ENCODE assay signal across 8 cellular contexts in the genomic region with DNA sequence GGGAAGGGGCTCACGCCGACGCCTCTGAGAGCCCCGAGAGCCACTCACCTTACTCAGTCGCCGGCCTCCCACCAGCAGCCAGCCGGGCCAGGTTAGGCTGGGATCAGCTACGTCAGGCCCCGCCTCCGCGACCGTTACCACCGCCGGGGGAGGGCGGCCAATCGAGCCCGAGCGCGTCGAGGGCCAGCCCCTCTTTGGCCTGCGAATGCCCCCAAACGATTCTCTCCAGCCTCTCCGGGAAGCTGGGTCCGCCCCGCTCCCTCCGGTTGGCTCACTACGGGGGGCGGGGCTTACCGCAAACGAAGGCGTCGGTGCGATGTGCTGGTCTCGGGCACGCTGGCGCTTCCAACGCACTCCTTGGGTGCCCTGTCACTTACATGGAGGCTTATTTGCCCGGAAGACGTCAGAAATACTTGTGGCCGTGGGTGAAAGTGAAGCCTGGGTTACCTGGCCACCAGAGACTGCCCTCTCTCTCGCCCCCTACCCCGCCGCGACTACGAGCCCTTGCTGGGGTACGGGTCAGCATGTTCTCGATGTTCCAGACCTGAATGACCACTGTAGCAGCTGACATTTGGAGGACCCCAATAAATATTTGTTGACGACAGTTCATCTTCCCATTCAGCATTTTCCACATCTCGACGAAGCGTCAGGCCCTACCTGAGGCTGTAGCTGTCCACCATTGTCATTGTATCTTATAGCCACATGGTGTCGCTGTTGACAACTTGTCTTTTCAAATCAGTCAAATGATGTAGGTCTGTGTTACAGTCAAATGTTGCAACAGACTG. TPM values are rescaled to one million over a fixed set of nuclear protein-coding genes. Genes with fewer than 3 reads are reported as not detected.
DNase-seq lines count a peak whose midpoint lies in the region; ATAC-seq and TF ChIP-seq lines count a peak whose summit lies in the region.

TSS of gene CEP70 (minus strand) at position 111 of the 785 bp plus-strand sequence. CDS start 21,333 bp downstream, outside the sequence.

- no peaks in the 10 kb centered on the region for H3K36me3 Mint-ChIP-seq in MCF 10A (ENCODE audit: insufficient read depth, unreplicated experiment)
- H3K36me3 Mint-ChIP-seq in immature natural killer cell: no peaks in the 10 kb centered on the region

- ATAC-seq in GM18519 (IDR thresholded peaks at IDR 0.05; ENCODE audit: low FRiP score, unreplicated experiment) (peak; percentile 80), HG03039 (IDR thresholded peaks at IDR 0.05; ENCODE audit: unreplicated experiment) (peak; percentile 91)

- H3K27me3 Mint-ChIP-seq in MCF 10A (ENCODE audit: insufficient read depth, unreplicated experiment) (no peaks in the 10 kb centered on the region), immature natural killer cell (ENCODE audit: low read depth in 3 of 3) (peaks cover 5% of the 10 kb centered on the region in 3 donors)

- CTCF ChIA-PET in MCF 10A (lab: Yijun Ruan, JAX): interaction anchor here (0.6 to 13.5 kb wide), 51 partner anchors 8 to 751 kb away, joined by 3 to 364 read pairs (median 4); no protein-coding TSS in a partner anchor

- H3K4me3 Mint-ChIP-seq in MCF 10A (ENCODE audit: unreplicated experiment) (peak within 1 kb of the TSS; percentile 81), immature natural killer cell (peak within 1 kb of the TSS; percentile 90 to 98 (median 92))

- peak within 1 kb of the TSS; percentile 69 for H3K27ac Mint-ChIP-seq in MCF 10A (ENCODE audit: low read depth, unreplicated experiment)
- H3K27ac Mint-ChIP-seq in immature natural killer cell: peak within 1 kb of the TSS; percentile 83 to 91 (median 90)

- TSS peak; percentile 82 for BruUV-seq in MCF 10A (replicated peaks; lab: Mats Ljungman, UMichigan)

- POLR2A ChIA-PET in MCF 10A (lab: Yijun Ruan, JAX): interaction anchor here (0.6 to 2.9 kb wide), 27 partner anchors 8 to 1007 kb away, joined by 3 to 62 read pairs (median 4); partner anchors contain the start of genes ARMC8, FAIM, MRAS and MRPS22

- DNase-seq in SW480 (ENCODE audit: low spot score) (peak; percentile 97), MCF 10A (ENCODE audit: unreplicated experiment) (peak; percentile 96), immature natural killer cell (peak; percentile 91 to 92 (median 91)), OCI-M2 (lab: John Stamatoyannopoulos, UW; ENCODE audit: unreplicated experiment) (no peak), NCI-H82 treated with DMSO at 0.1 percent for 48 hours (lab: John Stamatoyannopoulos, UW; ENCODE audit: unreplicated experiment) (no peak)
- DNase-seq in stimulated activated CD4-positive, alpha-beta T cell treated with anti-CD3 and anti-CD28 coated beads, Interleukin-12 subunit alpha, Interleukin-12 subunit beta, amount 100 ng/mL, for 4 hours: peak; percentile 81

- H3K9me3 Mint-ChIP-seq in MCF 10A (ENCODE audit: unreplicated experiment) (no peaks in the 10 kb centered on the region), immature natural killer cell (no peaks in the 10 kb centered on the region)

- intact Hi-C loops in MCF 10A (cut with micrococcal nuclease): loop anchor here (1.0 to 10.0 kb wide), 9 partner anchors 102 to 410 kb away; partner anchors contain the start of genes ARMC8 and PIK3CB

- H3K4me1 Mint-ChIP-seq in MCF 10A (ENCODE audit: insufficient read depth, unreplicated experiment) (no peaks in the 10 kb centered on the region), immature natural killer cell (peaks cover 13 to 14% of the 10 kb centered on the region in 2 donors)

- peak; percentile 81 for TF ChIP-seq CTCF in MCF 10A (IDR thresholded peaks at IDR 0.05; ENCODE audit: unreplicated experiment)

RNA-seq across cellular contexts. Expression of gene CEP70, which starts in this region (rescaled TPM):
- total RNA-seq in MCF 10A (2022): 21.3 and 25.9 TPM in 2 replicates
- 1 to 10 TPM; 2.5 to 8.6 (median 7.5) TPM for polyA plus RNA-seq in immature natural killer cell

Comparison
In these comparisons a context has a peak if more than half of its experiments do, and no peak if none do; other contexts are left out.
1. DNase-seq: peak in SW480 (single experiment), MCF 10A (single experiment), immature natural killer cell (3 of 3) and stimulated activated CD4-positive, alpha-beta T cell treated with anti-CD3 and anti-CD28 coated beads, Interleukin-12 subunit alpha, Interleukin-12 subunit beta, amount 100 ng/mL, for 4 hours (single experiment); none in OCI-M2 (single experiment) and NCI-H82 treated with DMSO at 0.1 percent for 48 hours (single experiment).